In genomic region chr6:14974372-14974771, GRCh38 we compare ENCODE assay signal across 29 cellular contexts.
A peak's percentile ranks its signal among the peaks of the same experiment; 100 is the strongest.
DNase-seq lines count a peak whose midpoint lies in the region; ATAC-seq, FAIRE-seq and TF ChIP-seq lines count a peak whose summit lies in the region.
"Had no signal": no experiment of that assay in that cellular context is flagged by ENCODE, and none has a peak within 500 bp of the region (broad histone marks: within the 10 kb centered on the region; RNA-seq: fewer than 3 reads in every experiment).

No MANE protein-coding gene starts in this region.

- H3K4me1 Mint-ChIP-seq in CD14-positive monocyte, result peaks cover 34% of the 10 kb centered on the region
- H3K4me1 Mint-ChIP-seq: CD4-positive, alpha-beta memory T cell had no signal

- in situ Hi-C loops in K562 (cut with MboI), result no loop called here

- no peak overlapping the region for H2BK5ac ChIP-seq in trophoblast cell (ENCODE audit: low read depth, low read length, poor library complexity)

- H3F3A ChIP-seq in Loucy (ENCODE audit: low read depth), result no peaks in the 10 kb centered on the region

- TF ChIP-seq EP300 in K562 (IDR thresholded peaks at IDR 0.05; ENCODE audit: low read length), result no peak

- H3K79me2 ChIP-seq in Loucy (ENCODE audit: insufficient read depth, low read length) (no peaks in the 10 kb centered on the region), K562 (ENCODE audit: control insufficient read depth, insufficient read depth, low read length) (no peaks in the 10 kb centered on the region), trophoblast cell (ENCODE audit: control insufficient read depth, insufficient read depth, low read length, poor library complexity) (no peaks in the 10 kb centered on the region)

- CTCF ChIA-PET in K562 (lab: Yijun Ruan, JAX; ENCODE audit: low intra/inter-chr PET ratio), result no interaction called here

- H3K9me1 ChIP-seq in K562 (ENCODE audit: control insufficient read depth, insufficient read depth, low read length), result no peaks in the 10 kb centered on the region

- no peaks in the 10 kb centered on the region for H3K79me1 ChIP-seq in trophoblast cell (ENCODE audit: low read length)

- H3K9ac ChIP-seq in Loucy (ENCODE audit: low read depth, low read length, poor library complexity, severe bottlenecking) (no peak overlapping the region), K562 (ENCODE audit: insufficient read depth in 1 of 2, low read depth in 2 of 2, low read length in 2 of 2) (no peak overlapping the region), trophoblast cell (ENCODE audit: low read length) (no peak overlapping the region)
- H3K9ac ChIP-seq: BLaER1 treated with 17β-estradiol and CSF1 and Interleukin-3, amounts not matched to agents 10 nM and 100 nM had no signal

- H3K27me3 Mint-ChIP-seq in CD14-positive monocyte (ENCODE audit: low read depth in 3 of 3), result no peaks in the 10 kb centered on the region
- H3K27me3 Mint-ChIP-seq: B cell; CD4-positive, alpha-beta memory T cell; CD4-positive, CD25-positive, alpha-beta regulatory T cell; CD8-positive, alpha-beta memory T cell had no signal

- H3K27ac Mint-ChIP-seq in CD14-positive monocyte, result peak overlapping the region in 5 of 7 donors; percentile 5 to 83 (median 19)
- H3K27ac Mint-ChIP-seq: B cell; CD4-positive, alpha-beta memory T cell; CD4-positive, CD25-positive, alpha-beta regulatory T cell had no signal

- no peak overlapping the region for H3K4ac ChIP-seq in trophoblast cell (ENCODE audit: low read depth, low read length)

- H3K9me2 ChIP-seq in Loucy (replicated peaks; ENCODE audit: low read depth, low read length), result no peaks in the 10 kb centered on the region

- no peak for FAIRE-seq in K562 (lab: Jason Lieb, UNC)
- FAIRE-seq: A204.1, GM12878, GM12892, GM18507, GM19239 had no signal

- no peak overlapping the region for H4K91ac ChIP-seq in trophoblast cell (ENCODE audit: low read depth, low read length)

- no peak overlapping the region for H2BK120ac ChIP-seq in trophoblast cell (ENCODE audit: insufficient read depth, low read length, poor library complexity)

- H3K18ac ChIP-seq in trophoblast cell (ENCODE audit: low read length), result no peak overlapping the region

- H2AFZ ChIP-seq in Loucy (ENCODE audit: low read length) (peak overlapping the region; percentile 25; the same call in 1 of the 2 replicates), K562 (ENCODE audit: low read depth, low read length) (no peak overlapping the region), trophoblast cell (ENCODE audit: insufficient read depth, low read length, poor library complexity) (no peak overlapping the region)

- H3K4me2 ChIP-seq in Loucy (ENCODE audit: low read depth, low read length, poor library complexity, severe bottlenecking) (no peak overlapping the region), K562 (ENCODE audit: insufficient read depth, low read length) (no peak overlapping the region), trophoblast cell (ENCODE audit: low read length) (no peak overlapping the region)

- H3K4me3 ChIP-seq in Loucy (ENCODE audit: low read length, poor library complexity, severe bottlenecking), result no peak overlapping the region
- no peak overlapping the region for H3K4me3 ChIP-seq in K562
- no peak overlapping the region for H3K4me3 ChIP-seq in trophoblast cell (ENCODE audit: low read depth, low read length)
- H3K4me3 ChIP-seq: BLaER1 treated with 17β-estradiol and CSF1 and Interleukin-3, amounts not matched to agents 10 nM and 100 nM; GM12878 had no signal

- intact Hi-C loops in CD14-positive monocyte (cut with micrococcal nuclease), result no loop called here
- intact Hi-C loops in K562 (cut with micrococcal nuclease), result no loop called here

- H3K4me3 Mint-ChIP-seq in CD14-positive monocyte, result no peak overlapping the region
- H3K4me3 Mint-ChIP-seq: B cell; CD4-positive, alpha-beta memory T cell; CD4-positive, CD25-positive, alpha-beta regulatory T cell; CD8-positive, alpha-beta memory T cell had no signal

- H3K27ac ChIP-seq in K562 (ENCODE audit: extremely low read depth, low read depth, low read length) (no peak overlapping the region), trophoblast cell (ENCODE audit: low read depth, low read length) (no peak overlapping the region)
- H3K27ac ChIP-seq: BLaER1 treated with 17β-estradiol and CSF1 and Interleukin-3, amounts not matched to agents 10 nM and 100 nM; C4-2B had no signal

- H2AK5ac ChIP-seq in trophoblast cell (ENCODE audit: low read length), result no peak overlapping the region

- H4K20me1 ChIP-seq in Loucy (ENCODE audit: insufficient read depth, low read length, poor library complexity, severe bottlenecking) (no peaks in the 10 kb centered on the region), K562 (replicated peaks; ENCODE audit: control insufficient read depth, insufficient read depth, low read length) (no peaks in the 10 kb centered on the region)
- H4K20me1 ChIP-seq: BLaER1 treated with 17β-estradiol and CSF1 and Interleukin-3, amounts not matched to agents 10 nM and 100 nM had no signal

- no peak overlapping the region for H2BK12ac ChIP-seq in trophoblast cell (ENCODE audit: low read length)

- H3K27me3 ChIP-seq in Loucy (ENCODE audit: insufficient read depth, low read length, poor library complexity, severe bottlenecking) (no peaks in the 10 kb centered on the region), K562 (ENCODE audit: control insufficient read depth in 2 of 2, insufficient read depth in 2 of 2, low read length in 2 of 2) (no peaks in the 10 kb centered on the region), trophoblast cell (ENCODE audit: insufficient read depth, low read length) (no peaks in the 10 kb centered on the region)
- H3K27me3 ChIP-seq: BLaER1 treated with 17β-estradiol and CSF1 and Interleukin-3, amounts not matched to agents 10 nM and 100 nM had no signal

- H3K36me3 ChIP-seq in Loucy (ENCODE audit: insufficient read depth, low read length), result no peaks in the 10 kb centered on the region
- no peaks in the 10 kb centered on the region for H3K36me3 ChIP-seq in K562 (ENCODE audit: control insufficient read depth, insufficient read depth, low read length)
- H3K36me3 ChIP-seq in trophoblast cell (ENCODE audit: control insufficient read depth in 1 of 2, insufficient read depth in 2 of 2, low read length in 2 of 2), result no peaks in the 10 kb centered on the region
- H3K36me3 ChIP-seq: BLaER1 treated with 17β-estradiol and CSF1 and Interleukin-3, amounts not matched to agents 10 nM and 100 nM had no signal

- no peak overlapping the region for H4K8ac ChIP-seq in trophoblast cell (ENCODE audit: low read depth, low read length)

- POLR2A ChIA-PET in K562 (lab: Yijun Ruan, JAX), result interaction anchor here (0.6 kb wide), 1 partner anchor 454 kb away, joined by 4 read pairs; no protein-coding TSS in a partner anchor

- TF ChIP-seq CTCF in CD14-positive monocyte (IDR thresholded peaks at IDR 0.05) (no peak), Loucy (conservative IDR thresholded peaks at IDR 0.05; ENCODE audit: low read length) (no peak), K562 (IDR thresholded peaks at IDR 0.05 in 2 of 3, conservative IDR thresholded peaks at IDR 0.05 in 1 of 3; ENCODE audit: insufficient read depth in 2 of 3, low read depth in 1 of 3, low read length in 3 of 3) (no peak)

- DNase-seq in CD14-positive monocyte (ENCODE audit: low spot score) (no peak), K562 (ENCODE audit: extremely low read depth in 1 of 4, low spot score in 3 of 4) (no peak), trophoblast cell (no peak), NCI-H748 treated with DMSO at 0.1 percent for 48 hours (lab: John Stamatoyannopoulos, UW) (no peak), retina (no peak)
- DNase-seq: 8988T; AML-193; CD4-positive, alpha-beta memory T cell; CD4-positive, CD25-positive, alpha-beta regulatory T cell; CD8-positive, alpha-beta memory T cell; COR-L47; DMS 273 treated with DMSO at 0.1 percent for 48 hours; DMS153; DMS53; DMS79; DND-41; EL; GDM1 had no signal

- H3K14ac ChIP-seq in trophoblast cell (ENCODE audit: low read length), result no peak overlapping the region

- no peak overlapping the region for H4K12ac ChIP-seq in trophoblast cell (ENCODE audit: low read depth, low read length)

- 69% methylated on average over 1 of the region's 1 CpG for WGBS in K562 (ENCODE audit: insufficient coverage, low coverage, missing lambda C conversion rate)
- WGBS in trophoblast cell (ENCODE audit: extremely low coverage, insufficient coverage, insufficient read length), result no CpG with 5 or more reads among the region's 1 CpG

- peak; percentile 16; the same call in 1 of the 3 replicates for ATAC-seq in K562
- no peak for ATAC-seq in HG03354 (IDR thresholded peaks at IDR 0.05; ENCODE audit: poor library complexity, severe bottlenecking, unreplicated experiment)
- no peak for ATAC-seq in GM18858 (IDR thresholded peaks at IDR 0.05; ENCODE audit: unreplicated experiment)

- peaks cover 0 to 5% (median under 1%) of the 10 kb centered on the region in 7 donors for H3K9me3 Mint-ChIP-seq in CD14-positive monocyte
- H3K9me3 Mint-ChIP-seq: CD4-positive, CD25-positive, alpha-beta regulatory T cell; CD8-positive, alpha-beta memory T cell had no signal

- TF ChIP-seq RAD21 in K562 (CRISPR knock-in tag; conservative IDR thresholded peaks at IDR 0.05 in 1 of 2, IDR thresholded peaks at IDR 0.05 in 1 of 2), result no peak

- H3K4me1 ChIP-seq in Loucy (ENCODE audit: insufficient read depth, low read length, poor library complexity, severe bottlenecking), result peaks cover 18% of the 10 kb centered on the region
- H3K4me1 ChIP-seq in K562 (replicated peaks in 1 of 2; ENCODE audit: control insufficient read depth in 2 of 2, insufficient read depth in 2 of 2, low read length in 2 of 2), result peaks cover 3 to 15% of the 10 kb centered on the region in 2 experiments; a peak in 4 of 5 replicates
- no peaks in the 10 kb centered on the region for H3K4me1 ChIP-seq in trophoblast cell (ENCODE audit: control insufficient read depth in 1 of 2, insufficient read depth in 2 of 2, low read length in 2 of 2)

- H3K9me3 ChIP-seq in Loucy (ENCODE audit: insufficient read depth, low read depth, low read length) (no peaks in the 10 kb centered on the region), K562 (replicated peaks; ENCODE audit: control insufficient read depth, insufficient read depth, low read depth, low read length) (no peaks in the 10 kb centered on the region), trophoblast cell (ENCODE audit: insufficient read depth, low read depth, low read length) (no peaks in the 10 kb centered on the region)

- peak overlapping the region; percentile 35 for H3K23ac ChIP-seq in trophoblast cell (ENCODE audit: low read length)

- TF ChIP-seq POLR2A in K562 (conservative IDR thresholded peaks at IDR 0.05), result no peak

- peaks cover 0 to 4% of the 10 kb centered on the region in 2 donors for H3K36me3 Mint-ChIP-seq in CD14-positive monocyte
- H3K36me3 Mint-ChIP-seq: CD4-positive, alpha-beta memory T cell; CD4-positive, CD25-positive, alpha-beta regulatory T cell had no signal

- no TSS peak for BruUV-seq in K562 (replicated peaks; lab: Mats Ljungman, UMichigan)

TF ChIP-seq in K562, 482 proteins besides CTCF, POLR2A, EP300 and RAD21 (continues in another document):
- TF ChIP-seq MAFK (IDR thresholded peaks at IDR 0.05; ENCODE audit: low read length), result peak; percentile 44; the same call in 1 of the 2 replicates
